In genomic region chr17:7323731-7324437, GRCh38 we compare ENCODE assay signal across 6 cellular contexts. TPM values are rescaled to one million over a fixed set of nuclear protein-coding genes. Genes with fewer than 3 reads are reported as not detected.
DNase-seq lines count a peak whose midpoint lies in the region; ATAC-seq and TF ChIP-seq lines count a peak whose summit lies in the region.

No MANE protein-coding gene starts in this region.

- 82% methylated on average over 27 of the region's 39 CpGs for WGBS in suprapubic skin

- peaks cover 57% of the 10 kb centered on the region for H3K36me3 ChIP-seq in suprapubic skin

- TF ChIP-seq POLR2A in suprapubic skin (IDR thresholded peaks at IDR 0.05): no peak

- H3K4me3 ChIP-seq in HFF-Myc (replicated peaks; ENCODE audit: low read depth, low read length) (no peak overlapping the region), suprapubic skin (no peak overlapping the region)

- peaks cover 15% of the 10 kb centered on the region for H3K4me1 ChIP-seq in suprapubic skin

- ATAC-seq in HG02588 (IDR thresholded peaks at IDR 0.05; ENCODE audit: unreplicated experiment): no peak

- no peak for TF ChIP-seq EP300 in suprapubic skin (IDR thresholded peaks at IDR 0.05)

- no peaks in the 10 kb centered on the region for H3K9me3 ChIP-seq in suprapubic skin

- H3K27me3 ChIP-seq in suprapubic skin: no peaks in the 10 kb centered on the region

- H3K27ac ChIP-seq in suprapubic skin: no peak overlapping the region

- TF ChIP-seq CTCF in HFF-Myc (IDR thresholded peaks at IDR 0.05; ENCODE audit: low read depth, low read length, missing control alignments) (peak; percentile 95), suprapubic skin (IDR thresholded peaks at IDR 0.05) (peak; percentile 66 to 92)

- DNase-seq in HFF-Myc (ENCODE audit: extremely low read depth, low read depth) (no peak), islet precursor cell (peak; percentile 86), suprapubic skin (ENCODE audit: low spot score in 2 of 2) (peak in 1 of 2 donors; percentile 68), foreskin melanocyte (no peak)
- DNase-seq in activated T-cell treated with anti-CD3 and anti-CD28 coated beads, Interleukin-2, amount 50 U/mL, for 1 hour: peak; percentile 79

RNA-seq across cellular contexts. Expression of gene NEURL4, which starts 5.3 kb away (rescaled TPM):
- total RNA-seq in suprapubic skin: 10 to 100 TPM; 11.7 to 51.3 (median 20.6) TPM

RNA-seq across cellular contexts. Expression of gene GPS2, which starts 8.7 kb away (rescaled TPM):
- 100 to 1,000 TPM in 1 of 4 donors, 10 to 100 TPM in 3; 77.4 to 123 (median 87.0) TPM for total RNA-seq in suprapubic skin

RNA-seq across cellular contexts. Expression of gene ACAP1, which starts 12.4 kb away (rescaled TPM):
- total RNA-seq in suprapubic skin: 10 to 100 TPM in 1 of 4 donors, 1 to 10 TPM in 2, under 1 TPM in 1; 0.70 to 12.4 (median 4.5) TPM

RNA-seq across cellular contexts. Expression of gene EIF5A, which starts 16.5 kb away (rescaled TPM):
- 100 to 1,000 TPM; 172 to 314 (median 239) TPM for total RNA-seq in suprapubic skin

RNA-seq across cellular contexts. Expression of gene KCTD11, which starts 28.1 kb away (rescaled TPM):
- total RNA-seq in suprapubic skin: 10 to 100 TPM in 3 of 4 donors, 1 to 10 TPM in 1; 9.1 to 50.1 (median 32.4) TPM

Comparison
In these comparisons a context has a peak if more than half of its experiments do, and no peak if none do; other contexts are left out.
1. DNase-seq: peak in activated T-cell treated with anti-CD3 and anti-CD28 coated beads, Interleukin-2, amount 50 U/mL, for 1 hour (single experiment) and islet precursor cell (single experiment); none in HFF-Myc (single experiment) and foreskin melanocyte (single experiment).